Comparison of ENCODE assay signal across 1 cellular context in the genomic region with DNA sequence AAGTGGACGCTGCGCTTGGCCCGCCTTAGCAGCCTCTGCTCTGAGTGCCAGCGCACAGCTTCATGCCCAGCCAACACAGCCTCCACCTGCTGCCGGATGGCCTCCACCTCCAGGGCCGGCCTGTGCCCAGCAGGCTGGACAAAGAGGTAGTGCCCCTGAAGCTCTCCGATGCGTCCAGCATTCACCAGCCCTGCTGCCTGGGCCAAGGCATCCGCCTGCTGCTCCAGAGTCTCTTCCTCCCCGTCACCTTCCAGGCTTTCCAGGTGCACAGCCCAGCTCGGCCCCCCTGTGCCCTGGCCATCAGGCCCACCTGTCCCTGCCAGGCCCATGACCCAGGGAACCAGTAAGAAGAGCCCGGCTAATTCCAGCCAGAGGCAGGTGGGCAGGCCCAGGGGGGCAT.
TF ChIP-seq lines count a peak whose summit lies in the region.

No MANE protein-coding gene starts in this region.

TF ChIP-seq in K562, 482 proteins besides CTCF, POLR2A, EP300 and RAD21:
- TF ChIP-seq POLR2G (IDR thresholded peaks at IDR 0.05; ENCODE audit: low read depth, low read length) (peak; percentile 19; the same call in 1 of the 2 replicates), USF1 (CRISPR knock-in tag; IDR thresholded peaks at IDR 0.05) (no peak), XRCC5 (IDR thresholded peaks at IDR 0.05; ENCODE audit: low read depth, low read length) (no peak), SAFB2 (IDR thresholded peaks at IDR 0.05; ENCODE audit: borderline replicate concordance, low read depth, low read length, severe bottlenecking) (no peak), HSF4 (CRISPR knock-in tag; IDR thresholded peaks at IDR 0.05; ENCODE audit: borderline replicate concordance) (no peak), GTF2E2 (tag; IDR thresholded peaks at IDR 0.05) (no peak), ZNF143 (CRISPR knock-in tag; IDR thresholded peaks at IDR 0.05) (no peak), ZNF197 (CRISPR knock-in tag; IDR thresholded peaks at IDR 0.05; ENCODE audit: low read depth) (no peak), RBFOX2 (IDR thresholded peaks at IDR 0.05; ENCODE audit: low read depth, low read length) (peak; percentile 42; the same call in 1 of the 2 replicates), KHSRP (IDR thresholded peaks at IDR 0.05) (no peak), CC2D1A (IDR thresholded peaks at IDR 0.05) (no peak), ZNF717 (CRISPR knock-in tag; IDR thresholded peaks at IDR 0.05) (no peak), ZNF431 (CRISPR knock-in tag; IDR thresholded peaks at IDR 0.05) (no peak)
- TF ChIP-seq, protein P1, sequence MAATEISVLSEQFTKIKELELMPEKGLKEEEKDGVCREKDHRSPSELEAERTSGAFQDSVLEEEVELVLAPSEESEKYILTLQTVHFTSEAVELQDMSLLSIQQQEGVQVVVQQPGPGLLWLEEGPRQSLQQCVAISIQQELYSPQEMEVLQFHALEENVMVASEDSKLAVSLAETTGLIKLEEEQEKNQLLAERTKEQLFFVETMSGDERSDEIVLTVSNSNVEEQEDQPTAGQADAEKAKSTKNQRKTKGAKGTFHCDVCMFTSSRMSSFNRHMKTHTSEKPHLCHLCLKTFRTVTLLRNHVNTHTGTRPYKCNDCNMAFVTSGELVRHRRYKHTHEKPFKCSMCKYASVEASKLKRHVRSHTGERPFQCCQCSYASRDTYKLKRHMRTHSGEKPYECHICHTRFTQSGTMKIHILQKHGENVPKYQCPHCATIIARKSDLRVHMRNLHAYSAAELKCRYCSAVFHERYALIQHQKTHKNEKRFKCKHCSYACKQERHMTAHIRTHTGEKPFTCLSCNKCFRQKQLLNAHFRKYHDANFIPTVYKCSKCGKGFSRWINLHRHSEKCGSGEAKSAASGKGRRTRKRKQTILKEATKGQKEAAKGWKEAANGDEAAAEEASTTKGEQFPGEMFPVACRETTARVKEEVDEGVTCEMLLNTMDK (IDR thresholded peaks at IDR 0.05; ENCODE audit: borderline replicate concordance, insufficient read depth, low read depth, low read length, poor library complexity, severe bottlenecking) = no peak
TF ChIP-seq in K562: peak in this region for 2.
